Comparison of ENCODE assay signal across 9 cellular contexts in the genomic region with DNA sequence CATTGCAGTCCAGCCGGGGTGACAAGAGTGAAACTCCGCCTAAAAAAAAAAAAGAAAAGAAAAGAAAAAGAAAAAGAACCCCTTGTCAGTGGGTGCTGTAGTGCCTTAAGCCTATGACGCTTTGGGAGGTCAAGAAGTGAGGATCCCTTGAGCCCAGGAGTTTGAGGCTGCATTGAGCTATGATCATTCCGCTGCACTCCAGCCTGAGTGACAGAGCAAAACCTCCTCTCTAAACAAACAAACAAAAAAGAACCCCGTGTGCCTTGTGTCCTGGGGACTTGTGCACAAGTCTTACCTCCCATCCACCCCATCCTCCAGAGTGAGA. TPM values are rescaled to one million over a fixed set of nuclear protein-coding genes. Genes with fewer than 3 reads are reported as not detected.
DNase-seq lines count a peak whose midpoint lies in the region; ATAC-seq and TF ChIP-seq lines count a peak whose summit lies in the region.
"Had no signal": no experiment of that assay in that cellular context is flagged by ENCODE, and none has a peak within 500 bp of the region (broad histone marks: within the 10 kb centered on the region; RNA-seq: fewer than 3 reads in every experiment).

No MANE protein-coding gene starts in this region.

- H3K27ac ChIP-seq in C4-2B (peak overlapping the region; percentile 74), Panc1 (ENCODE audit: low read length) (peak overlapping the region; percentile 89), ectodermal cell (ENCODE audit: insufficient read depth, low read depth, low read length, poor library complexity, severe bottlenecking) (peak overlapping the region; percentile 30), neural progenitor cell (no peak overlapping the region), aorta (ENCODE audit: low read depth in 1 of 2, low read length in 2 of 2) (peak overlapping the region in 1 of 2 donors; percentile 96)

- no peaks in the 10 kb centered on the region for H4K20me1 ChIP-seq in neural progenitor cell (ENCODE audit: low read depth)

- in situ Hi-C loops in Panc1 (cut with HindIII; ENCODE audit: low pct_unique_long_range_greater_than_20kb, low sequenced_read_pairs), result no loop called here

- H2AFZ ChIP-seq in neural progenitor cell (replicated peaks), result peak overlapping the region; percentile 94

- BruUV-seq in Panc1 (replicated peaks; lab: Mats Ljungman, UMichigan), result TSS peak; percentile 86

- ATAC-seq in Panc1, result peak; percentile 36
- ATAC-seq in aorta (ENCODE audit: low FRiP score), result no peak
- ATAC-seq in stimulated activated memory B cell treated with anti-CD40 and anti-IgM and Interleukin-4, amounts not matched to agents 10 μg/mL and 1 μg/mL and 100 μg/mL, for 72 hours, result no peak

- H3K4me1 ChIP-seq in Panc1 (ENCODE audit: control insufficient read depth, insufficient read depth, low read length) (peaks cover 27% of the 10 kb centered on the region), ectodermal cell (ENCODE audit: control insufficient read depth, insufficient read depth, low read length) (peaks cover 13% of the 10 kb centered on the region), neural progenitor cell (peaks cover 7% of the 10 kb centered on the region), aorta (ENCODE audit: control insufficient read depth in 1 of 2, insufficient read depth in 2 of 2, low read length in 2 of 2) (no peaks in the 10 kb centered on the region)

- H3K36me3 ChIP-seq in Panc1 (ENCODE audit: control insufficient read depth, insufficient read depth, low read length) (no peaks in the 10 kb centered on the region), ectodermal cell (ENCODE audit: control insufficient read depth, insufficient read depth, low read length) (no peaks in the 10 kb centered on the region), neural progenitor cell (no peaks in the 10 kb centered on the region), aorta (ENCODE audit: control insufficient read depth in 1 of 2, insufficient read depth in 2 of 2, low read length in 1 of 2) (no peaks in the 10 kb centered on the region)

- H3K4me3 ChIP-seq in Panc1 (ENCODE audit: low read depth in 2 of 2, low read length in 2 of 2) (peak overlapping the region; percentile 33 to 44), ectodermal cell (ENCODE audit: insufficient read depth, low read depth, low read length) (no peak overlapping the region), neural progenitor cell (no peak overlapping the region), aorta (ENCODE audit: low read length in 2 of 2) (no peak overlapping the region)

- intact Hi-C loops in Panc1 (cut with micrococcal nuclease; ENCODE audit: unreplicated experiment), result no loop called here
- intact Hi-C loops in aorta (cut with DNase I), result loop anchor here in 1 of 2 donors (2.0 kb wide), 1 partner anchor 16 kb away; no protein-coding TSS in a partner anchor
- intact Hi-C loops in posterior vena cava (cut with DNase I), result no loop called here

- H3K36me3 Mint-ChIP-seq in neural progenitor cell, result no peaks in the 10 kb centered on the region
- no peaks in the 10 kb centered on the region for H3K36me3 Mint-ChIP-seq in stimulated activated memory B cell treated with anti-CD40 and anti-IgM and Interleukin-4, amounts not matched to agents 10 μg/mL and 1 μg/mL and 100 μg/mL, for 72 hours

- peak overlapping the region; percentile 55 for H3K4me3 Mint-ChIP-seq in neural progenitor cell
- no peak overlapping the region for H3K4me3 Mint-ChIP-seq in stimulated activated memory B cell treated with anti-CD40 and anti-IgM and Interleukin-4, amounts not matched to agents 10 μg/mL and 1 μg/mL and 100 μg/mL, for 72 hours

- CTCF ChIA-PET in Panc1 (lab: Charles Lee), result interaction anchor here (0.5 to 1.3 kb wide), 6 partner anchors 9 to 141 kb away, joined by 3 to 4 read pairs (median 3); no protein-coding TSS in a partner anchor

- WGBS in ectodermal cell, 2 experiments, result 58 to 59% methylated on average over 5 of the region's 5 CpGs
- whole genome bisulfite sequencing in aorta, 2 donors, result 43 to 45% methylated on average over 5 of the region's 5 CpGs

- POLR2A ChIA-PET in Panc1 (lab: Charles Lee), result interaction anchor here (1.0 kb wide), 1 partner anchor 12 kb away, joined by 3 read pairs; no protein-coding TSS in a partner anchor

- H3K9me3 ChIP-seq in Panc1 (ENCODE audit: control insufficient read depth, insufficient read depth, low read depth, low read length) (no peaks in the 10 kb centered on the region), ectodermal cell (ENCODE audit: control insufficient read depth, low read length) (no peaks in the 10 kb centered on the region), neural progenitor cell (ENCODE audit: low read depth) (no peaks in the 10 kb centered on the region), aorta (ENCODE audit: control insufficient read depth, low read length) (no peaks in the 10 kb centered on the region)

- no peak for TF ChIP-seq CTCF in C4-2B (conservative IDR thresholded peaks at IDR 0.05)
- no peak for TF ChIP-seq CTCF in Panc1 (IDR thresholded peaks at IDR 0.05)
- no peak for TF ChIP-seq CTCF in neural progenitor cell (IDR thresholded peaks at IDR 0.05)

- no peak for DNase-seq in Panc1 (ENCODE audit: low read depth, low spot score)
- no peak for DNase-seq in neural progenitor cell (ENCODE audit: low spot score)
- no peak for DNase-seq in aorta
- no peak for DNase-seq in RKO (ENCODE audit: low spot score)
- DNase-seq in posterior vena cava (ENCODE audit: low spot score), result no peak
- DNase-seq: NCI-H1048 had no signal

- H3F3A ChIP-seq in neural progenitor cell (ENCODE audit: low read depth), result peaks cover 12% of the 10 kb centered on the region

- no peak overlapping the region for H3K9ac ChIP-seq in neural progenitor cell

- H3K4me2 ChIP-seq in neural progenitor cell, result peak overlapping the region; percentile 27

- peaks cover 8% of the 10 kb centered on the region for H3K27me3 Mint-ChIP-seq in neural progenitor cell (ENCODE audit: insufficient read depth, low read depth)
- H3K27me3 Mint-ChIP-seq in stimulated activated memory B cell treated with anti-CD40 and anti-IgM and Interleukin-4, amounts not matched to agents 10 μg/mL and 1 μg/mL and 100 μg/mL, for 72 hours, result peaks cover 59% of the 10 kb centered on the region

- no peaks in the 10 kb centered on the region for H3K79me2 ChIP-seq in neural progenitor cell (ENCODE audit: low read depth)

- H3K27ac Mint-ChIP-seq in neural progenitor cell, result peak overlapping the region; percentile 91
- no peak overlapping the region for H3K27ac Mint-ChIP-seq in stimulated activated memory B cell treated with anti-CD40 and anti-IgM and Interleukin-4, amounts not matched to agents 10 μg/mL and 1 μg/mL and 100 μg/mL, for 72 hours

- no peaks in the 10 kb centered on the region for H3K9me3 Mint-ChIP-seq in neural progenitor cell
- no peaks in the 10 kb centered on the region for H3K9me3 Mint-ChIP-seq in stimulated activated memory B cell treated with anti-CD40 and anti-IgM and Interleukin-4, amounts not matched to agents 10 μg/mL and 1 μg/mL and 100 μg/mL, for 72 hours

- no peaks in the 10 kb centered on the region for H3K27me3 ChIP-seq in Panc1 (ENCODE audit: control insufficient read depth, insufficient read depth, low read length)
- no peaks in the 10 kb centered on the region for H3K27me3 ChIP-seq in ectodermal cell (ENCODE audit: control insufficient read depth, insufficient read depth, low read length, poor library complexity, severe bottlenecking)
- no peaks in the 10 kb centered on the region for H3K27me3 ChIP-seq in neural progenitor cell
- no peaks in the 10 kb centered on the region for H3K27me3 ChIP-seq in aorta (ENCODE audit: control insufficient read depth in 1 of 2, insufficient read depth in 2 of 2, low read length in 1 of 2)

- H3K4me1 Mint-ChIP-seq in neural progenitor cell, result peaks cover 16% of the 10 kb centered on the region
- peaks cover 34% of the 10 kb centered on the region for H3K4me1 Mint-ChIP-seq in stimulated activated memory B cell treated with anti-CD40 and anti-IgM and Interleukin-4, amounts not matched to agents 10 μg/mL and 1 μg/mL and 100 μg/mL, for 72 hours

RNA-seq across cellular contexts. Expression of a gene that starts 33.5 kb away (rescaled TPM):
- total RNA-seq in Panc1 (2021; ENCODE audit: unreplicated experiment) (67.5 TPM), neural progenitor cell (ENCODE audit: low replicate concordance) (12.0 and 23.1 TPM in 2 replicates), aorta (10 to 100 TPM; 50.0 to 69.0 TPM), posterior vena cava (10 to 100 TPM; 69.4 to 80.3 TPM)
- 62.5 TPM for polyA plus RNA-seq in Panc1 (2012; ENCODE audit: insufficient read length)
- polyA plus RNA-seq in ectodermal cell (2013, experiment 1 of 4), result 27.4 TPM
- 19.4 TPM for polyA plus RNA-seq in ectodermal cell (2013, experiment 2 of 4)
- polyA plus RNA-seq in ectodermal cell (2013, experiment 3 of 4), result 19.2 TPM
- 20.4 TPM for polyA plus RNA-seq in ectodermal cell (2013, experiment 4 of 4)
- polyA plus RNA-seq in aorta, result 10 to 100 TPM in 1 of 2 donors, 1 to 10 TPM in 1; 6.6 to 20.7 TPM

Comparison
In these comparisons a context has a peak if more than half of its experiments do, and no peak if none do; other contexts are left out.
1. H3K4me3 ChIP-seq: peak in Panc1 (2 of 2); none in ectodermal cell (single experiment), neural progenitor cell (single experiment) and aorta (0 of 2).